ENCODE assay signal across 8 cellular contexts in the genomic region with DNA sequence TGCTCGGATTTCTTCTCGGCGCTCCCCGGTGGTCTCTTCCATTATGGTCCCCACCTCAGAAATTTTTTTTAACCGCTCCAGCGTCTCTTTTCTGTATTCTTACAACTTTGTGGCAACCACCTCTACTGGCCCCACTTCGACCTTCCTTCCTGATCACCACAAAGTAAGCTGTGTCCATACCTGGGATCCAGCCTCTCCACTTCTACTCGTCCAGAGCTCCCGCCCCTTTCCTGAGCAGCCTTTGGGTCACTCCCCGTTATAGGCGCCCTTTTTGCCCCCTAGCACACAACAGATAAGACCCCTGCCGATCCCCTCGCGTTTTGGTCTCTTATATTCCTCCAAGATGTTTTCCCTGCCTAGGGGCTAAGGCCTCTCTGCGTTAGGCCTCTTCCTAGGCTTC. TPM values are rescaled to one million over a fixed set of nuclear protein-coding genes. Genes with fewer than 3 reads are reported as not detected.
DNase-seq lines count a peak whose midpoint lies in the region; ATAC-seq and TF ChIP-seq lines count a peak whose summit lies in the region.

No MANE protein-coding gene starts in this region.

- H3K4me1 ChIP-seq in SK-N-SH (ENCODE audit: control insufficient read depth in 1 of 2, insufficient read depth in 2 of 2, low read depth in 1 of 2, low read length in 1 of 2), result peaks cover 0 to 11% of the 10 kb centered on the region in 2 experiments; a peak in 2 of 4 replicates
- peaks cover 9% of the 10 kb centered on the region for H3K4me1 ChIP-seq in skeletal muscle satellite cell (ENCODE audit: control insufficient read depth, insufficient read depth, low read length)

- H3K27me3 Mint-ChIP-seq in activated CD4-positive, alpha-beta T cell treated with anti-CD3 and anti-CD28 coated beads, Interleukin-2, amount 10 ng/mL, durations not matched to agents 7 days and 5 days, result no peaks in the 10 kb centered on the region

- no peaks in the 10 kb centered on the region for H3K9me2 ChIP-seq in SK-N-SH

- peaks cover 79% of the 10 kb centered on the region for H3K36me3 Mint-ChIP-seq in activated CD4-positive, alpha-beta T cell treated with anti-CD3 and anti-CD28 coated beads, Interleukin-2, amount 10 ng/mL, durations not matched to agents 7 days and 5 days (ENCODE audit: low read depth)

- peaks cover 50% of the 10 kb centered on the region for H3K4me1 Mint-ChIP-seq in activated CD4-positive, alpha-beta T cell treated with anti-CD3 and anti-CD28 coated beads, Interleukin-2, amount 10 ng/mL, durations not matched to agents 7 days and 5 days

- peak overlapping the region; percentile 93 for H3K4me3 Mint-ChIP-seq in activated CD4-positive, alpha-beta T cell treated with anti-CD3 and anti-CD28 coated beads, Interleukin-2, amount 10 ng/mL, durations not matched to agents 7 days and 5 days

- no peak for ATAC-seq in GM19324 (IDR thresholded peaks at IDR 0.05; ENCODE audit: low FRiP score, unreplicated experiment)

- peak overlapping the region; percentile 93 to 99 for H3K4me3 ChIP-seq in SK-N-SH (ENCODE audit: low read depth in 2 of 2, low read length in 1 of 2)
- H3K4me3 ChIP-seq in foreskin fibroblast (ENCODE audit: low read depth in 1 of 2, low read length in 2 of 2), result peak overlapping the region; percentile 94
- H3K4me3 ChIP-seq in skeletal muscle satellite cell (ENCODE audit: low read length), result peak overlapping the region; percentile 100

- H3K9me3 ChIP-seq in SK-N-SH, result no peaks in the 10 kb centered on the region
- peaks cover 3% of the 10 kb centered on the region for H3K9me3 ChIP-seq in skeletal muscle satellite cell (replicated peaks; ENCODE audit: low read length)

- H3F3A ChIP-seq in SK-N-SH (replicated peaks; ENCODE audit: insufficient read depth), result peaks cover 3% of the 10 kb centered on the region

- peak overlapping the region; percentile 99 for H3K9ac ChIP-seq in SK-N-SH
- peak overlapping the region; percentile 99 for H3K9ac ChIP-seq in skeletal muscle satellite cell (ENCODE audit: low read depth, low read length)

- H4K20me1 ChIP-seq in SK-N-SH (ENCODE audit: insufficient read depth), result no peaks in the 10 kb centered on the region

- H3K27me3 ChIP-seq in SK-N-SH (ENCODE audit: insufficient read depth), result no peaks in the 10 kb centered on the region
- no peaks in the 10 kb centered on the region for H3K27me3 ChIP-seq in skeletal muscle satellite cell (ENCODE audit: control insufficient read depth, insufficient read depth, low read length)

- TF ChIP-seq CTCF in SK-N-SH (IDR thresholded peaks at IDR 0.05), result no peak
- TF ChIP-seq CTCF in foreskin fibroblast (IDR thresholded peaks at IDR 0.05; ENCODE audit: low read depth, low read length), result no peak

- in situ Hi-C loops in KBM-7 (cut with MboI; ENCODE audit: low pct_unique_long_range_greater_than_20kb, low sequenced_read_pairs), result no loop called here

- no peak for TF ChIP-seq RAD21 in SK-N-SH (IDR thresholded peaks at IDR 0.05; ENCODE audit: low read length)

- H3K79me2 ChIP-seq in SK-N-SH (ENCODE audit: insufficient read depth), result peaks cover 98% of the 10 kb centered on the region

- TF ChIP-seq EP300 in SK-N-SH (IDR thresholded peaks at IDR 0.05; ENCODE audit: borderline replicate concordance in 1 of 2, low read depth in 1 of 2, low read length in 1 of 2), result no peak

- H2AFZ ChIP-seq in SK-N-SH (ENCODE audit: low read depth), result peak overlapping the region; percentile 91; the same call in 1 of the 2 replicates

- WGBS in SK-N-SH (ENCODE audit: low lambda C conversion rate), result 1% methylated on average over 15 of the region's 15 CpGs

- peaks cover 21% of the 10 kb centered on the region for H3K9me3 Mint-ChIP-seq in activated CD4-positive, alpha-beta T cell treated with anti-CD3 and anti-CD28 coated beads, Interleukin-2, amount 10 ng/mL, durations not matched to agents 7 days and 5 days

- peak overlapping the region; percentile 99 for H3K4me2 ChIP-seq in SK-N-SH
- H3K4me2 ChIP-seq in skeletal muscle satellite cell (ENCODE audit: low read length), result peak overlapping the region; percentile 94

- POLR2A ChIA-PET in activated CD4-positive, alpha-beta T cell treated with anti-CD3 and anti-CD28 coated beads, Interleukin-2, amount 10 ng/mL, durations not matched to agents 7 days and 5 days (lab: Charles Lee), result no interaction called here
- POLR2A ChIA-PET in SK-N-SH (lab: Yijun Ruan, JAX), result interaction anchor here (0.6 kb wide), 1 partner anchor 287 kb away, joined by 3 read pairs; no protein-coding TSS in a partner anchor

- H3K27ac Mint-ChIP-seq in activated CD4-positive, alpha-beta T cell treated with anti-CD3 and anti-CD28 coated beads, Interleukin-2, amount 10 ng/mL, durations not matched to agents 7 days and 5 days, result peak overlapping the region; percentile 99

- peaks cover 38 to 45% of the 10 kb centered on the region in 2 experiments for H3K36me3 ChIP-seq in SK-N-SH (replicated peaks in 1 of 2; ENCODE audit: control insufficient read depth in 1 of 2, insufficient read depth in 2 of 2, low read length in 1 of 2)
- peaks cover 34% of the 10 kb centered on the region for H3K36me3 ChIP-seq in skeletal muscle satellite cell (ENCODE audit: insufficient read depth, low read length)

- CTCF ChIA-PET in activated CD4-positive, alpha-beta T cell treated with anti-CD3 and anti-CD28 coated beads, Interleukin-2, amount 10 ng/mL, durations not matched to agents 7 days and 5 days (lab: Charles Lee), result interaction anchor here (0.9 kb wide), 1 partner anchor 12 kb away, joined by 4 read pairs; no protein-coding TSS in a partner anchor
- CTCF ChIA-PET in SK-N-SH (lab: Yijun Ruan, JAX), result no interaction called here

- peak overlapping the region; percentile 74 to 86 for H3K27ac ChIP-seq in SK-N-SH (ENCODE audit: low read depth in 2 of 2, low read length in 1 of 2)

- no peak for DNase-seq in activated CD4-positive, alpha-beta T cell treated with anti-CD3 and anti-CD28 coated beads, Interleukin-2, amount 10 ng/mL, durations not matched to agents 7 days and 5 days
- no peak for DNase-seq in activated CD4-positive, alpha-beta T cell treated with anti-CD3 and anti-CD28 coated beads, Interleukin-2, amount 50 U/mL, for 4 hours
- no peak for DNase-seq in SK-N-SH
- DNase-seq in foreskin fibroblast, result no peak
- DNase-seq in stimulated activated CD4-positive, alpha-beta T cell treated with anti-CD3 and anti-CD28 coated beads, Interleukin-2, amount 100 ng/mL, for 48 hours, result no peak
- DNase-seq in KBM-7, result no peak

TF ChIP-seq in SK-N-SH, 30 proteins besides CTCF, POLR2A, EP300 and RAD21 (continues in another document):
- TF ChIP-seq SIN3A (IDR thresholded peaks at IDR 0.05; ENCODE audit: borderline replicate concordance, low read depth, low read length), result no peak
- no peak for TF ChIP-seq MXI1 (IDR thresholded peaks at IDR 0.05; ENCODE audit: low read depth, low read length)
- TF ChIP-seq, protein P1, sequence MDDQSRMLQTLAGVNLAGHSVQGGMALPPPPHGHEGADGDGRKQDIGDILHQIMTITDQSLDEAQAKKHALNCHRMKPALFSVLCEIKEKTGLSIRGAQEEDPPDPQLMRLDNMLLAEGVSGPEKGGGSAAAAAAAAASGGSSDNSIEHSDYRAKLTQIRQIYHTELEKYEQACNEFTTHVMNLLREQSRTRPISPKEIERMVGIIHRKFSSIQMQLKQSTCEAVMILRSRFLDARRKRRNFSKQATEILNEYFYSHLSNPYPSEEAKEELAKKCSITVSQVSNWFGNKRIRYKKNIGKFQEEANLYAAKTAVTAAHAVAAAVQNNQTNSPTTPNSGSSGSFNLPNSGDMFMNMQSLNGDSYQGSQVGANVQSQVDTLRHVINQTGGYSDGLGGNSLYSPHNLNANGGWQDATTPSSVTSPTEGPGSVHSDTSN (IDR thresholded peaks at IDR 0.05), result no peak
- no peak for TF ChIP-seq YY1 (IDR thresholded peaks at IDR 0.05; ENCODE audit: low read depth)
- no peak for TF ChIP-seq RCOR1 (IDR thresholded peaks at IDR 0.05; ENCODE audit: low read length)
- TF ChIP-seq, protein P2, sequence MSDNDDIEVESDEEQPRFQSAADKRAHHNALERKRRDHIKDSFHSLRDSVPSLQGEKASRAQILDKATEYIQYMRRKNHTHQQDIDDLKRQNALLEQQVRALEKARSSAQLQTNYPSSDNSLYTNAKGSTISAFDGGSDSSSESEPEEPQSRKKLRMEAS (IDR thresholded peaks at IDR 0.05; ENCODE audit: low read depth), result no peak
- TF ChIP-seq, protein P3, sequence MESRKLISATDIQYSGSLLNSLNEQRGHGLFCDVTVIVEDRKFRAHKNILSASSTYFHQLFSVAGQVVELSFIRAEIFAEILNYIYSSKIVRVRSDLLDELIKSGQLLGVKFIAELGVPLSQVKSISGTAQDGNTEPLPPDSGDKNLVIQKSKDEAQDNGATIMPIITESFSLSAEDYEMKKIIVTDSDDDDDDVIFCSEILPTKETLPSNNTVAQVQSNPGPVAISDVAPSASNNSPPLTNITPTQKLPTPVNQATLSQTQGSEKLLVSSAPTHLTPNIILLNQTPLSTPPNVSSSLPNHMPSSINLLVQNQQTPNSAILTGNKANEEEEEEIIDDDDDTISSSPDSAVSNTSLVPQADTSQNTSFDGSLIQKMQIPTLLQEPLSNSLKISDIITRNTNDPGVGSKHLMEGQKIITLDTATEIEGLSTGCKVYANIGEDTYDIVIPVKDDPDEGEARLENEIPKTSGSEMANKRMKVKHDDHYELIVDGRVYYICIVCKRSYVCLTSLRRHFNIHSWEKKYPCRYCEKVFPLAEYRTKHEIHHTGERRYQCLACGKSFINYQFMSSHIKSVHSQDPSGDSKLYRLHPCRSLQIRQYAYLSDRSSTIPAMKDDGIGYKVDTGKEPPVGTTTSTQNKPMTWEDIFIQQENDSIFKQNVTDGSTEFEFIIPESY (IDR thresholded peaks at IDR 0.05; ENCODE audit: borderline replicate concordance, low read depth), result no peak
- TF ChIP-seq MEF2A (IDR thresholded peaks at IDR 0.05; ENCODE audit: borderline replicate concordance, low read depth), result no peak
- TF ChIP-seq FOXJ3 (CRISPR knock-in tag; IDR thresholded peaks at IDR 0.05), result no peak

RNA-seq across cellular contexts. Expression of a gene that starts 0.6 kb away (rescaled TPM):
- total RNA-seq in activated CD4-positive, alpha-beta T cell treated with anti-CD3 and anti-CD28 coated beads, Interleukin-2, amount 10 ng/mL, durations not matched to agents 7 days and 5 days, result 10 to 100 TPM; 61.9 to 69.5 TPM
- 58.0 and 67.8 TPM in 2 replicates for polyA plus RNA-seq in SK-N-SH (2012; rRNA removed)
- 33.5 and 36.8 TPM in 2 replicates for polyA plus RNA-seq in SK-N-SH (2012; cell fraction: cytosol; rRNA removed)
- 216 and 230 TPM in 2 replicates for polyA plus RNA-seq in SK-N-SH (2012; cell fraction: nucleus; rRNA removed)
- total RNA-seq in skeletal muscle satellite cell (2012; rRNA removed), result 29.2 and 32.5 TPM in 2 replicates

RNA-seq across cellular contexts. Expression of a gene that starts 0.6 kb away (rescaled TPM):
- 10 to 100 TPM; 32.7 to 33.4 TPM for total RNA-seq in activated CD4-positive, alpha-beta T cell treated with anti-CD3 and anti-CD28 coated beads, Interleukin-2, amount 10 ng/mL, durations not matched to agents 7 days and 5 days
- polyA plus RNA-seq in SK-N-SH (2012; rRNA removed), result 5.7 and 7.6 TPM in 2 replicates
- polyA plus RNA-seq in SK-N-SH (2012; cell fraction: cytosol; rRNA removed), result 9.5 and 9.6 TPM in 2 replicates
- polyA plus RNA-seq in SK-N-SH (2012; cell fraction: nucleus; rRNA removed), result 5.4 and 10.4 TPM in 2 replicates
- total RNA-seq in skeletal muscle satellite cell (2012; rRNA removed), result 17.3 and 19.5 TPM in 2 replicates
